In genomic region chr3:49339593-49339946, GRCh38 we compare ENCODE assay signal across 8 cellular contexts. TPM values are rescaled to one million over a fixed set of nuclear protein-coding genes. Genes with fewer than 3 reads are reported as not detected.
A peak's percentile ranks its signal among the peaks of the same experiment; 100 is the strongest.
DNase-seq lines count a peak whose midpoint lies in the region; ATAC-seq and TF ChIP-seq lines count a peak whose summit lies in the region.

No MANE protein-coding gene starts in this region.

- ATAC-seq in GM18519 (IDR thresholded peaks at IDR 0.05; ENCODE audit: low FRiP score, unreplicated experiment) (peak; percentile 2), HG03108 (IDR thresholded peaks at IDR 0.05; ENCODE audit: unreplicated experiment) (peak; percentile 3)
- ATAC-seq in natural killer cell treated with Interleukin-12 subunit alpha and Interleukin-12 subunit beta and Interleukin-15 and Interleukin-18, amount 100 ng/mL, for 72 hours = peak; percentile 7 to 8

- peak overlapping the region; percentile 96 for H3K4me3 ChIP-seq in epithelial cell of proximal tubule (ENCODE audit: low read depth, low read length)

- peaks cover 31 to 41% of the 10 kb centered on the region in 2 donors for H3K4me1 Mint-ChIP-seq in natural killer cell treated with Interleukin-12 subunit alpha and Interleukin-12 subunit beta and Interleukin-15 and Interleukin-18, amount 100 ng/mL, for 72 hours (ENCODE audit: low read depth in 2 of 2)

- no peaks in the 10 kb centered on the region for H3K27me3 Mint-ChIP-seq in natural killer cell treated with Interleukin-12 subunit alpha and Interleukin-12 subunit beta and Interleukin-15 and Interleukin-18, amount 100 ng/mL, for 72 hours

- H3K4me3 Mint-ChIP-seq in natural killer cell treated with Interleukin-12 subunit alpha and Interleukin-12 subunit beta and Interleukin-15 and Interleukin-18, amount 100 ng/mL, for 72 hours = peak overlapping the region; percentile 93

- no peaks in the 10 kb centered on the region for H3K9me3 Mint-ChIP-seq in natural killer cell treated with Interleukin-12 subunit alpha and Interleukin-12 subunit beta and Interleukin-15 and Interleukin-18, amount 100 ng/mL, for 72 hours

- peaks cover 7% of the 10 kb centered on the region for H3K36me3 Mint-ChIP-seq in natural killer cell treated with Interleukin-12 subunit alpha and Interleukin-12 subunit beta and Interleukin-15 and Interleukin-18, amount 100 ng/mL, for 72 hours

- H3K27ac Mint-ChIP-seq in natural killer cell treated with Interleukin-12 subunit alpha and Interleukin-12 subunit beta and Interleukin-15 and Interleukin-18, amount 100 ng/mL, for 72 hours = peak overlapping the region; percentile 98 to 100

- no peak for TF ChIP-seq CTCF in epithelial cell of proximal tubule (conservative IDR thresholded peaks at IDR 0.05; ENCODE audit: low read depth, low read length)

- DNase-seq in activated CD4-positive, alpha-beta T cell treated with anti-CD3 and anti-CD28 coated beads, Interleukin-2, amount 50 U/mL, for 1 hour = peak; percentile 14
- DNase-seq in epithelial cell of proximal tubule (ENCODE audit: low read depth) = no peak
- no peak for DNase-seq in natural killer cell treated with Interleukin-12 subunit alpha and Interleukin-12 subunit beta and Interleukin-15 and Interleukin-18, amount 100 ng/mL, for 72 hours (ENCODE audit: low spot score)
- no peak for DNase-seq in SK-N-DZ (ENCODE audit: low spot score)
- DNase-seq in hippocampal formation (lab: John Stamatoyannopoulos, UW) = no peak
- DNase-seq in NCI-H226 = no peak

RNA-seq across cellular contexts. Expression of gene USP4, which starts 0.3 kb away (rescaled TPM):
- total RNA-seq in epithelial cell of proximal tubule = 6.2 and 8.7 TPM in 2 replicates
- 100 to 1,000 TPM in 1 of 2 donors, 10 to 100 TPM in 1; 90.9 to 105 TPM for total RNA-seq in natural killer cell treated with Interleukin-12 subunit alpha and Interleukin-12 subunit beta and Interleukin-15 and Interleukin-18, amount 100 ng/mL, for 72 hours
- polyA plus RNA-seq in SK-N-DZ (2014; cell fraction: cytosol; rRNA removed) = 10.6 and 13.6 TPM in 2 replicates
- polyA plus RNA-seq in SK-N-DZ (2014; cell fraction: nucleus; rRNA removed) = 12.6 and 24.1 TPM in 2 replicates

RNA-seq across cellular contexts. Expression of gene GPX1, which starts 18.6 kb away (rescaled TPM):
- 339 and 557 TPM in 2 replicates for total RNA-seq in epithelial cell of proximal tubule
- 100 to 1,000 TPM in 1 of 2 donors, 10 to 100 TPM in 1; 95.4 to 107 TPM for total RNA-seq in natural killer cell treated with Interleukin-12 subunit alpha and Interleukin-12 subunit beta and Interleukin-15 and Interleukin-18, amount 100 ng/mL, for 72 hours
- 103 and 122 TPM in 2 replicates for polyA plus RNA-seq in SK-N-DZ (2014; cell fraction: cytosol; rRNA removed)
- 56.1 and 66.9 TPM in 2 replicates for polyA plus RNA-seq in SK-N-DZ (2014; cell fraction: nucleus; rRNA removed)
